Comparison of ENCODE assay signal across 1 cellular context in genomic region chr11:77821349-77821851, GRCh38.
TF ChIP-seq lines count a peak whose summit lies in the region.

No MANE protein-coding gene starts in this region.

TF ChIP-seq in GM12878, 131 proteins besides CTCF, POLR2A, EP300 and RAD21 (continued from another document):
- TF ChIP-seq, protein P1, sequence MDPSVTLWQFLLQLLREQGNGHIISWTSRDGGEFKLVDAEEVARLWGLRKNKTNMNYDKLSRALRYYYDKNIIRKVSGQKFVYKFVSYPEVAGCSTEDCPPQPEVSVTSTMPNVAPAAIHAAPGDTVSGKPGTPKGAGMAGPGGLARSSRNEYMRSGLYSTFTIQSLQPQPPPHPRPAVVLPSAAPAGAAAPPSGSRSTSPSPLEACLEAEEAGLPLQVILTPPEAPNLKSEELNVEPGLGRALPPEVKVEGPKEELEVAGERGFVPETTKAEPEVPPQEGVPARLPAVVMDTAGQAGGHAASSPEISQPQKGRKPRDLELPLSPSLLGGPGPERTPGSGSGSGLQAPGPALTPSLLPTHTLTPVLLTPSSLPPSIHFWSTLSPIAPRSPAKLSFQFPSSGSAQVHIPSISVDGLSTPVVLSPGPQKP (IDR thresholded peaks at IDR 0.05; ENCODE audit: low read depth, low read length), result no peak
- no peak for TF ChIP-seq KAT2A (conservative IDR thresholded peaks at IDR 0.05; ENCODE audit: control insufficient read depth, low read depth, low read length)
- no peak for TF ChIP-seq PRDM15 (CRISPR knock-in tag; IDR thresholded peaks at IDR 0.05)
- TF ChIP-seq, protein P2, sequence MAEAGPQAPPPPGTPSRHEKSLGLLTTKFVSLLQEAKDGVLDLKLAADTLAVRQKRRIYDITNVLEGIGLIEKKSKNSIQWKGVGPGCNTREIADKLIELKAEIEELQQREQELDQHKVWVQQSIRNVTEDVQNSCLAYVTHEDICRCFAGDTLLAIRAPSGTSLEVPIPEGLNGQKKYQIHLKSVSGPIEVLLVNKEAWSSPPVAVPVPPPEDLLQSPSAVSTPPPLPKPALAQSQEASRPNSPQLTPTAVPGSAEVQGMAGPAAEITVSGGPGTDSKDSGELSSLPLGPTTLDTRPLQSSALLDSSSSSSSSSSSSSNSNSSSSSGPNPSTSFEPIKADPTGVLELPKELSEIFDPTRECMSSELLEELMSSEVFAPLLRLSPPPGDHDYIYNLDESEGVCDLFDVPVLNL (IDR thresholded peaks at IDR 0.05; ENCODE audit: low read depth, low read length), result no peak
- no peak for TF ChIP-seq HSF1 (IDR thresholded peaks at IDR 0.05; ENCODE audit: low read depth, low read length)
- TF ChIP-seq SUZ12 (IDR thresholded peaks at IDR 0.05; ENCODE audit: unreplicated experiment), result no peak
- no peak for TF ChIP-seq JUND (IDR thresholded peaks at IDR 0.05; ENCODE audit: low read depth, low read length)
- no peak for TF ChIP-seq ZNF207 (IDR thresholded peaks at IDR 0.05; ENCODE audit: borderline replicate concordance)
- TF ChIP-seq POU2F2 (IDR thresholded peaks at IDR 0.05; ENCODE audit: borderline replicate concordance, low read depth, low read length), result no peak
- no peak for TF ChIP-seq ZBED1 (IDR thresholded peaks at IDR 0.05; ENCODE audit: borderline replicate concordance)
- no peak for TF ChIP-seq CBX5 (IDR thresholded peaks at IDR 0.05; ENCODE audit: low read depth)
- TF ChIP-seq E2F8 (IDR thresholded peaks at IDR 0.05; ENCODE audit: low read depth, partially characterized antibody), result no peak
- no peak for TF ChIP-seq ZBTB40 (IDR thresholded peaks at IDR 0.05; ENCODE audit: borderline replicate concordance)
